ENCODE assay signal across 10 cellular contexts in the genomic region with DNA sequence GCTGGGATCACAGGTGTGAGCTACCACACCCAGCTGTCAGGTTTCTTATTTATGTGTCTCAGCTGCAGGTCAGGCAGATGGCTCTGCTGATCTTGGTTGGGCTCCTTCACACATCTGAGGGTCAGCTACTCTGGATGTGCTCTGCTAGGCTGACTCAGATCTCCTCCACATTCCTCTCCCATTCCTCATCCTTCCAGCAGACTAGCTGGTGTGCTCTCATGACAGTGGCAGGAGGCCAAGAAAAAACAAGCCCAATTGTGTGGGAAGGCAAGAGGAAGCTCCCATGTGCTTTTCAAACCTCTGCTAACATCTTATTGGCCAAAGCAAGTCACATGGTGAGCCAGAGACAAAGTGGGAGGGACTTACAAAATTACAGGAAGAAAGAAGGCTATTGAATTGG. TPM values are rescaled to one million over a fixed set of nuclear protein-coding genes. Genes with fewer than 3 reads are reported as not detected.
DNase-seq lines count a peak whose midpoint lies in the region; ATAC-seq and TF ChIP-seq lines count a peak whose summit lies in the region.
"Had no signal": no experiment of that assay in that cellular context is flagged by ENCODE, and none has a peak within 500 bp of the region (broad histone marks: within the 10 kb centered on the region; RNA-seq: fewer than 3 reads in every experiment).

No MANE protein-coding gene starts in this region.

- H3K9me3 ChIP-seq in PC-3 (ENCODE audit: low read length) = no peaks in the 10 kb centered on the region

- POLR2A ChIA-PET in PC-3 (lab: Charles Lee; ENCODE audit: unreplicated experiment) = interaction anchor here (0.6 kb wide), 1 partner anchor 12 kb away, joined by 3 read pairs; no protein-coding TSS in a partner anchor

- H3K27ac Mint-ChIP-seq in progenitor cell of endocrine pancreas = no peak overlapping the region
- H3K27ac Mint-ChIP-seq: CD8-positive, alpha-beta T cell had no signal

- H3K9ac ChIP-seq in PC-3 (ENCODE audit: low read length) = no peak overlapping the region

- H3K4me3 ChIP-seq in PC-3 (ENCODE audit: low read length) (no peak overlapping the region), fibroblast of mammary gland (ENCODE audit: control insufficient read depth, low read depth, low read length) (no peak overlapping the region)

- no peaks in the 10 kb centered on the region for H3K9me2 ChIP-seq in PC-3 (replicated peaks; ENCODE audit: low read length)

- no peaks in the 10 kb centered on the region for H3K27me3 ChIP-seq in PC-3 (ENCODE audit: low read length)

- CTCF ChIA-PET in PC-3 (lab: Charles Lee) = interaction anchor here (0.6 to 1.0 kb wide), 2 partner anchors 383 to 522 kb away, joined by 3 to 10 read pairs; no protein-coding TSS in a partner anchor

- H3K36me3 ChIP-seq in PC-3 (ENCODE audit: low read depth, low read length) = no peaks in the 10 kb centered on the region

- H4K20me1 ChIP-seq in PC-3 (ENCODE audit: low read length) = no peaks in the 10 kb centered on the region

- H3K4me1 Mint-ChIP-seq in progenitor cell of endocrine pancreas (ENCODE audit: low read depth) = peaks cover 2% of the 10 kb centered on the region

- TF ChIP-seq CTCF in PC-3 (conservative IDR thresholded peaks at IDR 0.05; ENCODE audit: low read depth, low read length) (no peak), fibroblast of mammary gland (conservative IDR thresholded peaks at IDR 0.05; ENCODE audit: control insufficient read depth, insufficient read depth, low read depth, low read length) (no peak), progenitor cell of endocrine pancreas (IDR thresholded peaks at IDR 0.05; ENCODE audit: unreplicated experiment) (no peak)

- intact Hi-C loops in PC-3 (cut with micrococcal nuclease) = no loop called here

- H3K4me2 ChIP-seq in PC-3 (ENCODE audit: low read length) = no peak overlapping the region

- H3K9me3 Mint-ChIP-seq in progenitor cell of endocrine pancreas (ENCODE audit: low read depth) = peaks cover 5% of the 10 kb centered on the region
- H3K9me3 Mint-ChIP-seq: CD8-positive, alpha-beta T cell had no signal

- H3K4me3 Mint-ChIP-seq in progenitor cell of endocrine pancreas (ENCODE audit: low read depth) = no peak overlapping the region
- H3K4me3 Mint-ChIP-seq: CD8-positive, alpha-beta T cell had no signal

- ATAC-seq in PC-3 = peak; percentile 90
- ATAC-seq in HG03108 (IDR thresholded peaks at IDR 0.05; ENCODE audit: unreplicated experiment) = no peak
- no peak for ATAC-seq in GM18517 (IDR thresholded peaks at IDR 0.05; ENCODE audit: unreplicated experiment)
- ATAC-seq: CD8-positive, alpha-beta T cell had no signal

- H2AFZ ChIP-seq in PC-3 (ENCODE audit: low read length) = no peak overlapping the region

- H3K4me1 ChIP-seq in PC-3 (ENCODE audit: insufficient read depth, low read length) = no peaks in the 10 kb centered on the region

- no peak overlapping the region for H3K27ac ChIP-seq in PC-3 (ENCODE audit: low read length)

- no peaks in the 10 kb centered on the region for H3K27me3 Mint-ChIP-seq in progenitor cell of endocrine pancreas

- no peaks in the 10 kb centered on the region for H3F3A ChIP-seq in PC-3 (ENCODE audit: low read length, unreplicated experiment)

- H3K79me2 ChIP-seq in PC-3 (ENCODE audit: low read length) = no peaks in the 10 kb centered on the region

- BruUV-seq in PC-3 (replicated peaks; lab: Mats Ljungman, UMichigan) = no TSS peak

- no peaks in the 10 kb centered on the region for H3K36me3 Mint-ChIP-seq in progenitor cell of endocrine pancreas (ENCODE audit: insufficient read depth)
- H3K36me3 Mint-ChIP-seq: CD8-positive, alpha-beta T cell had no signal

- DNase-seq in NCI-H2171 treated with DMSO at 0.1 percent for 48 hours (lab: John Stamatoyannopoulos, UW) (peak; percentile 60), NCI-H2171 (lab: John Stamatoyannopoulos, UW) (no peak), PC-3 (peak; percentile 88), fibroblast of mammary gland (ENCODE audit: low read depth) (peak; percentile 99), stromal cell of bone marrow (ENCODE audit: low read depth) (peak; percentile 91), progenitor cell of endocrine pancreas (ENCODE audit: low spot score, unreplicated experiment) (no peak)
- DNase-seq: activated CD4-positive, CD25-positive, alpha-beta regulatory T cell; CD8-positive, alpha-beta T cell had no signal

RNA-seq across cellular contexts. Expression of gene MSH6, which starts 11.7 kb away (rescaled TPM):
- 45.5 and 84.9 TPM in 2 replicates for total RNA-seq in PC-3 (2014; rRNA removed)
- total RNA-seq in progenitor cell of endocrine pancreas = 154 and 163 TPM in 2 replicates

Comparison
In these comparisons a context has a peak if more than half of its experiments do, and no peak if none do; other contexts are left out.
1. DNase-seq: peak in NCI-H2171 treated with DMSO at 0.1 percent for 48 hours (single experiment), PC-3 (single experiment), fibroblast of mammary gland (single experiment) and stromal cell of bone marrow (single experiment); none in NCI-H2171 (single experiment) and progenitor cell of endocrine pancreas (single experiment).